Comparison of ENCODE assay signal across 1 cellular context in the genomic region with DNA sequence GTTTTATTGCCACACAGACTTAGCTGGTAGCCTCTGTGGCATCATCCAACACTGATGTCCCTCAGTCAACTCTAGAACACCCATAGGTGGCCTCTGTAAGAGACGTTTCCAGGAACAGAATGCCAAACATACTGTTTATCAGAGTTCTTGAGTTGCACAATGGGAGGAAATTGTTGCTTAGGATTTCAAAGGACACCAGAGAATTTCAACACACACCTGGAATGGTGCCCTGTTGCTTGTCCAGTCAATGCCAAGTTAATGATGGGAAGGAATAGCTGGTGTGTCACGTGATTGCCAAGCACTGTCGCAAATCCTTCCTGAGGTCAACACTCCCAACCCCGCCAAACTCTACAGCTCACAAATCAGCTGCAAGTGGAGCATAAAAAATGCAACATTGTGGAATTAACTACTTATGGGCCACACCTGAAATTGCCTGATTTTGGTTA.
A peak's percentile ranks its signal among the peaks of the same experiment; 100 is the strongest.
TF ChIP-seq lines count a peak whose summit lies in the region.

No MANE protein-coding gene starts in this region.

TF ChIP-seq in A549, 52 proteins besides CTCF, POLR2A, EP300 and RAD21 (continued from another document):
- no peak for TF ChIP-seq PBX3 (IDR thresholded peaks at IDR 0.05)
- TF ChIP-seq FOXS1 (CRISPR knock-in tag; IDR thresholded peaks at IDR 0.05), result no peak
- TF ChIP-seq, protein P1, sequence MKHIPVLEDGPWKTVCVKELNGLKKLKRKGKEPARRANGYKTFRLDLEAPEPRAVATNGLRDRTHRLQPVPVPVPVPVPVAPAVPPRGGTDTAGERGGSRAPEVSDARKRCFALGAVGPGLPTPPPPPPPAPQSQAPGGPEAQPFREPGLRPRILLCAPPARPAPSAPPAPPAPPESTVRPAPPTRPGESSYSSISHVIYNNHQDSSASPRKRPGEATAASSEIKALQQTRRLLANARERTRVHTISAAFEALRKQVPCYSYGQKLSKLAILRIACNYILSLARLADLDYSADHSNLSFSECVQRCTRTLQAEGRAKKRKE (CRISPR knock-in tag; IDR thresholded peaks at IDR 0.05; ENCODE audit: low read depth), result no peak
- no peak for TF ChIP-seq NR3C1 (IDR thresholded peaks at IDR 0.05)
- TF ChIP-seq FOSL2 (IDR thresholded peaks at IDR 0.05), result no peak
- no peak for TF ChIP-seq FOSL2 (CRISPR knock-in tag; IDR thresholded peaks at IDR 0.05)
- TF ChIP-seq RNF2 (IDR thresholded peaks at IDR 0.05; ENCODE audit: borderline replicate concordance, low read depth), result no peak
- TF ChIP-seq CEBPB (IDR thresholded peaks at IDR 0.05), result peak; percentile 78 to 94
- no peak for TF ChIP-seq CHD2 (IDR thresholded peaks at IDR 0.05; ENCODE audit: low read length, partially characterized antibody)
- TF ChIP-seq FOSB (CRISPR knock-in tag; IDR thresholded peaks at IDR 0.05), result no peak
- peak; percentile 96 for TF ChIP-seq HES2 (IDR thresholded peaks at IDR 0.05)
- no peak for TF ChIP-seq PHF8 (IDR thresholded peaks at IDR 0.05; ENCODE audit: borderline replicate concordance, low read depth)
- no peak for TF ChIP-seq EHMT2 (IDR thresholded peaks at IDR 0.05; ENCODE audit: low read depth)
- no peak for TF ChIP-seq MYC (IDR thresholded peaks at IDR 0.05; ENCODE audit: borderline replicate concordance, low read length)
